In genomic region chr2:212672186-212672585, GRCh38 we compare ENCODE assay signal across 24 cellular contexts.
"Had no signal": no experiment of that assay in that cellular context is flagged by ENCODE, and none has a peak within 500 bp of the region (broad histone marks: within the 10 kb centered on the region; RNA-seq: fewer than 3 reads in every experiment).

No MANE protein-coding gene starts in this region.

- H3K4me3 ChIP-seq: ascending aorta, Peyer's patch, SJSA1 had no signal

- H3K36me3 ChIP-seq: ascending aorta, Peyer's patch, SJSA1 had no signal

- H3K9me3 ChIP-seq: ascending aorta, Peyer's patch, SJSA1 had no signal

- H3K27me3 ChIP-seq: ascending aorta, Peyer's patch, SJSA1 had no signal

- H3K9ac ChIP-seq: KMS-11 had no signal

- H3K27ac ChIP-seq: ascending aorta, KMS-11, Peyer's patch, RWPE1, SJSA1 had no signal

- H3K4me1 ChIP-seq: ascending aorta, Peyer's patch, SJSA1 had no signal

- ATAC-seq: activated CD4-positive, CD25-positive, alpha-beta regulatory T cell treated with anti-CD3 and anti-CD28 coated beads, Interleukin-2, amount 50 U/mL, for 24 hours; activated CD8-positive, alpha-beta T cell treated with anti-CD3 and anti-CD28 coated beads for 36 hours; SK-N-SH treated with all-trans-retinoic acid at 6 μM for 48 hours had no signal

- DNase-seq: activated CD4-positive, alpha-beta T cell treated with anti-CD3 and anti-CD28 coated beads for 4 hours; activated CD8-positive, alpha-beta memory T cell treated with anti-CD3 and anti-CD28 coated beads, Interleukin-2, amount 50 U/mL, for 48 hours; activated CD8-positive, alpha-beta T cell treated with anti-CD3 and anti-CD28 coated beads for 36 hours; activated effector memory CD4-positive, alpha-beta T cell treated with Interleukin-2 at 50 U/mL for 16 hours; activated naive CD4-positive, alpha-beta T cell; activated T-cell treated with anti-CD3 and anti-CD28 coated beads, Interleukin-2, amount 50 U/mL, for 1 hour; amniotic stem cell; MV-4-11; NCI-H1092 treated with DMSO at 0.1 percent for 48 hours; NCI-H1417 treated with DMSO at 0.1 percent for 48 hours; NCI-H1694; NCI-H2029; NCI-H2107; NCI-H510A treated with DMSO at 0.1 percent for 48 hours; NCI-H69; Peyer's patch; Right ventricle myocardium superior; SW 1271 had no signal
